Comparison of ENCODE assay signal across 27 cellular contexts in the genomic region with DNA sequence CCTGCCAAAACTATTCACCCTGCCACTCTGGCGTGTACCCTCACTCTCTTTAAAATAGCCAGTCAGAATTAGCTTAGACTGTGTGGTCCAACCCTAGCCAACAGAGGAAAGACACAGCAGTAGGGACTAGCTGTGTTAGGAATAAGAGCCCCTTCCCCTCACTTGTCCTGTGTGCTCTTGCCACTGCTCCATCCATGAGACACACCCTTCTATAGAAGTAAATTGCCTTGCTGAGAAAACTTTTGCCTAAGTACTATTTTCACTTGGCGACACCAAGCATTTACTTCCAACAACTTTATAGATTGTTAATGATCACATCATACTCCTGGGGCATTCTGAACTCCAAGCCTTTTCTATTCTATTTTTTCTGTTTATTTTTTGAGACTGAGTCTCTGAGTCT.
A peak's percentile ranks its signal among the peaks of the same experiment; 100 is the strongest.
DNase-seq lines count a peak whose midpoint lies in the region; ATAC-seq, FAIRE-seq and TF ChIP-seq lines count a peak whose summit lies in the region.
"Had no signal": no experiment of that assay in that cellular context is flagged by ENCODE, and none has a peak within 500 bp of the region (broad histone marks: within the 10 kb centered on the region; RNA-seq: fewer than 3 reads in every experiment).

No MANE protein-coding gene starts in this region.

- H3K9me3 ChIP-seq in HepG2 (ENCODE audit: low read length) (peaks cover 22% of the 10 kb centered on the region), right lobe of liver (no peaks in the 10 kb centered on the region), K562 (replicated peaks; ENCODE audit: control insufficient read depth, insufficient read depth, low read depth, low read length) (peaks cover 7% of the 10 kb centered on the region), H9 (ENCODE audit: control insufficient read depth, low read depth, low read length) (peaks cover 18% of the 10 kb centered on the region)
- H3K9me3 ChIP-seq: BE2C had no signal

- H3K79me2 ChIP-seq in HepG2 (ENCODE audit: insufficient read depth, low read length): no peaks in the 10 kb centered on the region
- no peaks in the 10 kb centered on the region for H3K79me2 ChIP-seq in K562 (ENCODE audit: control insufficient read depth, insufficient read depth, low read length)
- H3K79me2 ChIP-seq in H9 (ENCODE audit: insufficient read depth, low read length): no peaks in the 10 kb centered on the region

- H2AFZ ChIP-seq in HepG2 (ENCODE audit: low read length) (no peak overlapping the region), K562 (ENCODE audit: low read depth, low read length) (no peak overlapping the region), H9 (ENCODE audit: low read length) (no peak overlapping the region)

- H3K23me2 ChIP-seq in H9 (ENCODE audit: insufficient read length, low read depth, low read length, poor library complexity, severe bottlenecking): no peaks in the 10 kb centered on the region

- no peak overlapping the region for H2AK5ac ChIP-seq in H9 (ENCODE audit: insufficient read length, low read length)

- no peak for TF ChIP-seq POLR2A in HepG2 (IDR thresholded peaks at IDR 0.05; ENCODE audit: insufficient read depth in 1 of 2, low read depth in 2 of 2, low read length in 2 of 2)
- no peak for TF ChIP-seq POLR2A in right lobe of liver (IDR thresholded peaks at IDR 0.05)
- no peak for TF ChIP-seq POLR2A in K562 (conservative IDR thresholded peaks at IDR 0.05)

- no peak overlapping the region for H3K14ac ChIP-seq in H9 (ENCODE audit: insufficient read depth, low read length)

- no peak overlapping the region for H3K56ac ChIP-seq in H9 (ENCODE audit: insufficient read length, low read depth, low read length)

- DNase-seq in HepG2 (ENCODE audit: low spot score) (no peak), right lobe of liver (no peak), K562 (ENCODE audit: extremely low read depth in 1 of 4, low spot score in 3 of 4) (no peak), osteocyte (ENCODE audit: extremely low spot score, unreplicated experiment) (peak; percentile 27), H9 (no peak)
- DNase-seq: AML-193; BE2C; C1 segment of cervical spinal cord; CD4-positive, alpha-beta memory T cell; CD4-positive, CD25-positive, alpha-beta regulatory T cell; CD8-positive, alpha-beta memory T cell; COR-L47; DMS 273 treated with DMSO at 0.1 percent for 48 hours; DMS153; DMS53; DMS79; DND-41; EL; GDM1 had no signal

- no peak overlapping the region for H2BK20ac ChIP-seq in H9 (ENCODE audit: low read depth, low read length, poor library complexity, severe bottlenecking)

- no peak overlapping the region for H4K8ac ChIP-seq in H9 (replicated peaks; ENCODE audit: insufficient read length, low read depth, low read length)

- H3K36me3 ChIP-seq in HepG2 (replicated peaks in 1 of 2; ENCODE audit: control insufficient read depth in 1 of 2, insufficient read depth in 2 of 2, low read length in 2 of 2): no peaks in the 10 kb centered on the region
- no peaks in the 10 kb centered on the region for H3K36me3 ChIP-seq in right lobe of liver
- H3K36me3 ChIP-seq in K562 (ENCODE audit: control insufficient read depth, insufficient read depth, low read length): no peaks in the 10 kb centered on the region
- H3K36me3 ChIP-seq: BE2C, BLaER1 had no signal

- H3K27me3 Mint-ChIP-seq in osteocyte (ENCODE audit: unreplicated experiment): no peaks in the 10 kb centered on the region
- no peaks in the 10 kb centered on the region; the same call in 1 of the 2 replicates for H3K27me3 Mint-ChIP-seq in H9 (ENCODE audit: low read depth)
- H3K27me3 Mint-ChIP-seq: CD4-positive, alpha-beta memory T cell; CD4-positive, CD25-positive, alpha-beta regulatory T cell; CD8-positive, alpha-beta memory T cell had no signal

- no peaks in the 10 kb centered on the region for H3K79me1 ChIP-seq in H9 (ENCODE audit: insufficient read depth, low read depth, low read length, poor library complexity, severe bottlenecking)

- no peak overlapping the region for H3K18ac ChIP-seq in H9 (ENCODE audit: insufficient read length, low read depth, low read length)

- H4K91ac ChIP-seq in H9 (ENCODE audit: insufficient read length, low read depth, low read length): no peak overlapping the region

- H3K9me3 Mint-ChIP-seq in osteocyte (ENCODE audit: unreplicated experiment): no peaks in the 10 kb centered on the region
- peaks cover 23 to 32% of the 10 kb centered on the region in 2 experiments for H3K9me3 Mint-ChIP-seq in H9

- H2BK12ac ChIP-seq in H9 (ENCODE audit: insufficient read length, low read depth, low read length): no peak overlapping the region

- H3K4me1 Mint-ChIP-seq in osteocyte (ENCODE audit: unreplicated experiment): peaks cover 15% of the 10 kb centered on the region
- H3K4me1 Mint-ChIP-seq in H9: no peaks in the 10 kb centered on the region
- H3K4me1 Mint-ChIP-seq: CD4-positive, alpha-beta memory T cell; CD4-positive, CD25-positive, alpha-beta regulatory T cell; CD8-positive, alpha-beta memory T cell had no signal

- no peak overlapping the region for H3K4ac ChIP-seq in H9 (ENCODE audit: low read depth, low read length)

- H3K9ac ChIP-seq in HepG2 (ENCODE audit: insufficient read depth, low read depth, low read length): no peak overlapping the region
- H3K9ac ChIP-seq in K562 (ENCODE audit: insufficient read depth in 1 of 2, low read depth in 2 of 2, low read length in 2 of 2): no peak overlapping the region
- no peak overlapping the region for H3K9ac ChIP-seq in H9 (ENCODE audit: extremely low read depth, insufficient read length, low read length)
- H3K9ac ChIP-seq: BLaER1 had no signal

- no peak overlapping the region for H3K23ac ChIP-seq in H9 (ENCODE audit: insufficient read length, low read depth, low read length)

- no peak for ATAC-seq in HepG2
- no peak for ATAC-seq in right lobe of liver
- no peak for ATAC-seq in K562
- ATAC-seq in GM21723 (IDR thresholded peaks at IDR 0.05; ENCODE audit: unreplicated experiment): no peak
- ATAC-seq: A549, GM12878 had no signal

- no peak for TF ChIP-seq CTCF in HepG2 (CRISPR knock-in tag; IDR thresholded peaks at IDR 0.05)
- no peak for TF ChIP-seq CTCF in right lobe of liver (IDR thresholded peaks at IDR 0.05)
- no peak for TF ChIP-seq CTCF in K562 (IDR thresholded peaks at IDR 0.05 in 2 of 3, conservative IDR thresholded peaks at IDR 0.05 in 1 of 3; ENCODE audit: insufficient read depth in 2 of 3, low read depth in 1 of 3, low read length in 3 of 3)
- no peak for TF ChIP-seq CTCF in osteocyte (IDR thresholded peaks at IDR 0.05)
- no peak for TF ChIP-seq CTCF in H9 (conservative IDR thresholded peaks at IDR 0.05)

- FAIRE-seq in HepG2 (lab: Jason Lieb, UNC) (no peak), K562 (lab: Jason Lieb, UNC) (no peak)
- FAIRE-seq: A549, GM12878, GM12892, GM18507 had no signal

- TF ChIP-seq EP300 in HepG2 (IDR thresholded peaks at IDR 0.05; ENCODE audit: low read depth in 2 of 2, low read length in 2 of 2) (no peak), HepG2 (CRISPR knock-in tag; IDR thresholded peaks at IDR 0.05; ENCODE audit: borderline replicate concordance) (no peak), K562 (IDR thresholded peaks at IDR 0.05; ENCODE audit: low read length) (no peak)

- H2BK5ac ChIP-seq in H9 (ENCODE audit: insufficient read length, low read length): no peak overlapping the region

- H3T11ph ChIP-seq in H9 (ENCODE audit: low read length): no peak overlapping the region

- no peaks in the 10 kb centered on the region for H3K27me3 ChIP-seq in HepG2 (ENCODE audit: control insufficient read depth in 1 of 2, insufficient read depth in 2 of 2, low read length in 2 of 2)
- H3K27me3 ChIP-seq in right lobe of liver: no peaks in the 10 kb centered on the region
- no peaks in the 10 kb centered on the region for H3K27me3 ChIP-seq in K562 (ENCODE audit: control insufficient read depth in 2 of 2, insufficient read depth in 2 of 2, low read length in 2 of 2)
- H3K27me3 ChIP-seq in H9 (ENCODE audit: insufficient read depth, low read length): no peaks in the 10 kb centered on the region
- H3K27me3 ChIP-seq: BE2C, BLaER1 had no signal

- H3K9me1 ChIP-seq in K562 (ENCODE audit: control insufficient read depth, insufficient read depth, low read length): no peaks in the 10 kb centered on the region

- TF ChIP-seq RAD21 in HepG2 (CRISPR knock-in tag; IDR thresholded peaks at IDR 0.05) (no peak), K562 (CRISPR knock-in tag; conservative IDR thresholded peaks at IDR 0.05 in 1 of 2, IDR thresholded peaks at IDR 0.05 in 1 of 2) (no peak)

- H3K36me3 Mint-ChIP-seq in osteocyte (ENCODE audit: unreplicated experiment) (no peaks in the 10 kb centered on the region), H9 (ENCODE audit: insufficient read depth in 1 of 3, low read depth in 3 of 3) (peaks cover 22 to 29% (median 23%) of the 10 kb centered on the region in 3 experiments)
- H3K36me3 Mint-ChIP-seq: CD14-positive monocyte; CD4-positive, CD25-positive, alpha-beta regulatory T cell; CD8-positive, alpha-beta memory T cell had no signal

- H3K4me2 ChIP-seq in HepG2 (ENCODE audit: low read depth, low read length) (no peak overlapping the region), K562 (ENCODE audit: insufficient read depth, low read length) (no peak overlapping the region), H9 (ENCODE audit: insufficient read depth, insufficient read length, low read length) (no peak overlapping the region)
- H3K4me2 ChIP-seq: A549, BLaER1 had no signal

- no peak overlapping the region for H4K5ac ChIP-seq in H9 (ENCODE audit: insufficient read length, low read depth, low read length)

- intact Hi-C loops in HepG2 (cut with micrococcal nuclease; ENCODE audit: unreplicated experiment) (no loop called here), right lobe of liver (cut with DNase I) (no loop called here), K562 (cut with micrococcal nuclease) (no loop called here)

- 93% methylated on average over 2 of the region's 2 CpGs for WGBS in HepG2 (ENCODE audit: low lambda C conversion rate)
- 79% methylated on average over 2 of the region's 2 CpGs for WGBS in right lobe of liver (ENCODE audit: insufficient coverage, low coverage, low lambda C conversion rate, missing lambda C conversion rate)
- 9% methylated on average over 2 of the region's 2 CpGs for WGBS in K562 (ENCODE audit: insufficient coverage, low coverage, missing lambda C conversion rate)
- WGBS in H9 (ENCODE audit: extremely low coverage, insufficient read length, low lambda C conversion rate): no CpG with 5 or more reads among the region's 2 CpGs

- H3K27ac ChIP-seq in HepG2 (ENCODE audit: extremely low read length, insufficient read depth, low read length): no peak overlapping the region
- H3K27ac ChIP-seq in right lobe of liver: no peak overlapping the region
- no peak overlapping the region for H3K27ac ChIP-seq in K562 (ENCODE audit: extremely low read depth, low read depth, low read length)
- no peak overlapping the region for H3K27ac ChIP-seq in H9 (ENCODE audit: insufficient read length, low read depth, low read length)
- H3K27ac ChIP-seq: 22Rv1, A549, BLaER1 had no signal

- H2BK120ac ChIP-seq in H9 (ENCODE audit: low read depth, low read length, poor library complexity, severe bottlenecking): no peak overlapping the region

- H3K27ac Mint-ChIP-seq in osteocyte (ENCODE audit: unreplicated experiment) (no peak overlapping the region), H9 (no peak overlapping the region)
- H3K27ac Mint-ChIP-seq: CD4-positive, alpha-beta memory T cell; CD4-positive, CD25-positive, alpha-beta regulatory T cell; CD8-positive, alpha-beta memory T cell had no signal

- no peak overlapping the region for H2BK15ac ChIP-seq in H9 (ENCODE audit: low read depth, low read length)

- no peaks in the 10 kb centered on the region for H4K20me1 ChIP-seq in HepG2 (ENCODE audit: insufficient read depth, low read length)
- no peaks in the 10 kb centered on the region for H4K20me1 ChIP-seq in K562 (replicated peaks; ENCODE audit: control insufficient read depth, insufficient read depth, low read length)
- no peaks in the 10 kb centered on the region for H4K20me1 ChIP-seq in H9 (ENCODE audit: control insufficient read depth, insufficient read depth, insufficient read length)
- H4K20me1 ChIP-seq: BLaER1 had no signal

- CTCF ChIA-PET in HepG2 (lab: Yijun Ruan, JAX; ENCODE audit: low intra/inter-chr PET ratio, low total read pairs) (no interaction called here), K562 (lab: Yijun Ruan, JAX; ENCODE audit: low intra/inter-chr PET ratio) (no interaction called here)

- in situ Hi-C loops in HepG2 (cut with HindIII; ENCODE audit: extremely low pct_ligation_motif_present, low pct_unique_long_range_greater_than_20kb) (no loop called here), K562 (cut with MboI) (no loop called here)

- H3K4me1 ChIP-seq in HepG2 (ENCODE audit: insufficient read depth, low read length) (peaks cover 21% of the 10 kb centered on the region), right lobe of liver (peaks cover 0 to 11% (median 6%) of the 10 kb centered on the region in 4 donors), K562 (replicated peaks in 1 of 2; ENCODE audit: control insufficient read depth in 2 of 2, insufficient read depth in 2 of 2, low read length in 2 of 2) (no peaks in the 10 kb centered on the region), H9 (ENCODE audit: insufficient read depth, low read length) (no peaks in the 10 kb centered on the region)
- H3K4me1 ChIP-seq: BE2C had no signal

- BruUV-seq in HepG2 (replicated peaks; lab: Mats Ljungman, UMichigan): no TSS peak
- BruUV-seq in K562 (replicated peaks; lab: Mats Ljungman, UMichigan): no TSS peak

- H3K4me3 ChIP-seq in HepG2 (replicated peaks in 1 of 3; ENCODE audit: insufficient read depth in 1 of 3, low read depth in 2 of 3, low read length in 3 of 3): no peak overlapping the region
- H3K4me3 ChIP-seq in right lobe of liver: no peak overlapping the region
- no peak overlapping the region for H3K4me3 ChIP-seq in K562
- H3K4me3 ChIP-seq: A549, BLaER1, GM12878 had no signal

- no peak overlapping the region for H3K4me3 Mint-ChIP-seq in osteocyte (ENCODE audit: unreplicated experiment)
- no peak overlapping the region for H3K4me3 Mint-ChIP-seq in H9
- H3K4me3 Mint-ChIP-seq: CD14-positive monocyte; CD4-positive, alpha-beta memory T cell; CD4-positive, CD25-positive, alpha-beta regulatory T cell; CD8-positive, alpha-beta memory T cell had no signal

- POLR2A ChIA-PET in HepG2 (lab: Yijun Ruan, JAX): interaction anchor here (0.6 kb wide), 1 partner anchor 21 kb away, joined by 3 read pairs; no protein-coding TSS in a partner anchor
- POLR2A ChIA-PET in K562 (lab: Yijun Ruan, JAX): no interaction called here

Comparison
In these comparisons a context has a peak if more than half of its experiments do, and no peak if none do; other contexts are left out.
1. Of the 241 proteins assayed by ChIP-seq in both HepG2 and K562: peak only in HepG2: none; only in K562: CBX5; in both: none; in neither: 239; mixed calls (peak in some experiments, not most) for 1.